Comparison of ENCODE assay signal across 32 cellular contexts in genomic region chr1:204925701-204926100, GRCh38. TPM values are rescaled to one million over a fixed set of nuclear protein-coding genes. Genes with fewer than 3 reads are reported as not detected.
"Had no signal": no experiment of that assay in that cellular context is flagged by ENCODE, and none has a peak within 500 bp of the region (broad histone marks: within the 10 kb centered on the region; RNA-seq: fewer than 3 reads in every experiment).

No MANE protein-coding gene starts in this region.

- H3K36me3 Mint-ChIP-seq: activated naive CD8-positive, alpha-beta T cell treated with anti-CD3 and anti-CD28 coated beads for 36 hours; stimulated activated memory B cell treated with anti-CD40 and anti-IgM and Interleukin-4, amounts not matched to agents 10 μg/mL and 1 μg/mL and 100 μg/mL, for 72 hours had no signal

- H3K27me3 ChIP-seq: adrenal gland, body of pancreas, colonic mucosa, pancreas, sigmoid colon, thyroid gland, upper lobe of right lung had no signal

- H3K9me3 ChIP-seq: adrenal gland, body of pancreas, colonic mucosa, heart right ventricle, lower lobe of right lung, mucosa of descending colon, pancreas, prostate gland, sigmoid colon, thyroid gland, upper lobe of right lung had no signal

- H3K4me3 Mint-ChIP-seq: activated CD4-positive, alpha-beta memory T cell treated with anti-CD3 and anti-CD28 coated beads, Interleukin-2, amount 10 ng/mL, durations not matched to agents 7 days and 5 days; activated CD4-positive, alpha-beta T cell treated with anti-CD3 and anti-CD28 coated beads, Interleukin-2, amount 10 ng/mL, durations not matched to agents 7 days and 5 days; activated naive CD4-positive, alpha-beta T cell treated with anti-CD3 and anti-CD28 coated beads for 36 hours; activated naive CD8-positive, alpha-beta T cell treated with anti-CD3 and anti-CD28 coated beads for 36 hours; effector memory CD8-positive, alpha-beta T cell; stimulated activated memory B cell treated with anti-CD40 and anti-IgM and Interleukin-4, amounts not matched to agents 10 μg/mL and 1 μg/mL and 100 μg/mL, for 72 hours; stimulated activated naive CD8-positive, alpha-beta T cell treated with anti-CD3 and anti-CD28 coated beads, Interleukin-15, amount 100 ng/mL, for 72 hours; T-helper 2 cell treated with Interferon-gamma antibody and Interleukin-4, amounts not matched to agents 5 μg/mL and 100 μg/mL, for 36 hours had no signal

- H3K4me3 ChIP-seq: adrenal gland, body of pancreas, colonic mucosa, heart right ventricle, lower lobe of right lung, mucosa of descending colon, pancreas, prostate gland, sigmoid colon, thyroid gland, upper lobe of right lung had no signal

- H3K27ac Mint-ChIP-seq: activated CD4-positive, alpha-beta memory T cell treated with anti-CD3 and anti-CD28 coated beads, Interleukin-2, amount 10 ng/mL, durations not matched to agents 7 days and 5 days; activated CD4-positive, alpha-beta T cell treated with anti-CD3 and anti-CD28 coated beads, Interleukin-2, amount 10 ng/mL, durations not matched to agents 7 days and 5 days; activated naive CD4-positive, alpha-beta T cell treated with anti-CD3 and anti-CD28 coated beads for 36 hours; activated naive CD8-positive, alpha-beta T cell treated with anti-CD3 and anti-CD28 coated beads for 36 hours; effector memory CD8-positive, alpha-beta T cell; stimulated activated memory B cell treated with anti-CD40 and anti-IgM and Interleukin-4, amounts not matched to agents 10 μg/mL and 1 μg/mL and 100 μg/mL, for 72 hours; stimulated activated naive CD8-positive, alpha-beta T cell treated with anti-CD3 and anti-CD28 coated beads, Interleukin-15, amount 100 ng/mL, for 72 hours; T-helper 2 cell treated with Interferon-gamma antibody and Interleukin-4, amounts not matched to agents 5 μg/mL and 100 μg/mL, for 36 hours had no signal

- DNase-seq: activated CD4-positive, alpha-beta memory T cell treated with anti-CD3 and anti-CD28 coated beads, Interleukin-2, amount 10 ng/mL, durations not matched to agents 7 days and 5 days; activated CD4-positive, alpha-beta T cell treated with anti-CD3 and anti-CD28 coated beads, Interleukin-2, amount 10 ng/mL, durations not matched to agents 7 days and 5 days; activated CD4-positive, CD25-positive, alpha-beta regulatory T cell treated with anti-CD3 and anti-CD28 coated beads, Interleukin-2, amount 50 U/mL, for 72 hours; activated effector memory CD4-positive, alpha-beta T cell treated with anti-CD3 and anti-CD28 coated beads, Interleukin-2, amount 50 U/mL, for 16 hours; activated naive CD4-positive, alpha-beta T cell treated with anti-CD3 and anti-CD28 coated beads for 36 hours; activated naive CD8-positive, alpha-beta T cell treated with anti-CD3 and anti-CD28 coated beads for 36 hours; activated T-cell treated with anti-CD3 and anti-CD28 coated beads for 4 hours; aorta; body of pancreas; cerebellar nuclear complex; colonic mucosa; effector memory CD8-positive, alpha-beta T cell; foreskin fibroblast; heart right ventricle; lower lobe of right lung; mesenchymal stem cell; mucosa of descending colon; pancreas; sigmoid colon; small intestine; stimulated activated CD4-positive, alpha-beta T cell treated with anti-CD3 and anti-CD28 coated beads, Interleukin-4, amount 100 ng/mL, for 24 hours; stimulated activated naive CD8-positive, alpha-beta T cell treated with anti-CD3 and anti-CD28 coated beads, Interleukin-15, amount 100 ng/mL, for 72 hours; substantia nigra; T-helper 1 cell; thyroid gland; upper lobe of right lung had no signal

- H3K4me1 ChIP-seq: colonic mucosa, lower lobe of right lung, pancreas, prostate gland, thyroid gland had no signal

- ATAC-seq: body of pancreas; effector memory CD8-positive, alpha-beta T cell; esophagus mucosa; lower lobe of right lung; mucosa of descending colon; pancreas; stimulated activated memory B cell treated with anti-CD40 and anti-IgM and Interleukin-4, amounts not matched to agents 10 μg/mL and 1 μg/mL and 100 μg/mL, for 72 hours; stimulated activated naive CD8-positive, alpha-beta T cell treated with anti-CD3 and anti-CD28 coated beads, Interleukin-15, amount 100 ng/mL, for 72 hours; upper lobe of right lung had no signal

- H3K27ac ChIP-seq: adrenal gland, body of pancreas, colonic mucosa, heart right ventricle, lower lobe of right lung, pancreas, prostate gland, sigmoid colon, thyroid gland, upper lobe of right lung had no signal

- FAIRE-seq: endothelial cell of umbilical vein, small intestine had no signal

- H3K4me1 Mint-ChIP-seq: activated CD4-positive, alpha-beta memory T cell treated with anti-CD3 and anti-CD28 coated beads, Interleukin-2, amount 10 ng/mL, durations not matched to agents 7 days and 5 days; activated CD4-positive, alpha-beta T cell treated with anti-CD3 and anti-CD28 coated beads, Interleukin-2, amount 10 ng/mL, durations not matched to agents 7 days and 5 days; activated naive CD8-positive, alpha-beta T cell treated with anti-CD3 and anti-CD28 coated beads for 36 hours; stimulated activated memory B cell treated with anti-CD40 and anti-IgM and Interleukin-4, amounts not matched to agents 10 μg/mL and 1 μg/mL and 100 μg/mL, for 72 hours; stimulated activated naive CD8-positive, alpha-beta T cell treated with anti-CD3 and anti-CD28 coated beads, Interleukin-15, amount 100 ng/mL, for 72 hours had no signal

- H3K9me3 Mint-ChIP-seq: activated CD4-positive, alpha-beta memory T cell treated with anti-CD3 and anti-CD28 coated beads, Interleukin-2, amount 10 ng/mL, durations not matched to agents 7 days and 5 days; activated CD4-positive, alpha-beta T cell treated with anti-CD3 and anti-CD28 coated beads, Interleukin-2, amount 10 ng/mL, durations not matched to agents 7 days and 5 days; activated naive CD4-positive, alpha-beta T cell treated with anti-CD3 and anti-CD28 coated beads for 36 hours; activated naive CD8-positive, alpha-beta T cell treated with anti-CD3 and anti-CD28 coated beads for 36 hours; effector memory CD8-positive, alpha-beta T cell; stimulated activated memory B cell treated with anti-CD40 and anti-IgM and Interleukin-4, amounts not matched to agents 10 μg/mL and 1 μg/mL and 100 μg/mL, for 72 hours; stimulated activated naive CD8-positive, alpha-beta T cell treated with anti-CD3 and anti-CD28 coated beads, Interleukin-15, amount 100 ng/mL, for 72 hours; T-helper 2 cell treated with Interferon-gamma antibody and Interleukin-4, amounts not matched to agents 5 μg/mL and 100 μg/mL, for 36 hours had no signal

- H3K36me3 ChIP-seq: adrenal gland, colonic mucosa, heart right ventricle, lower lobe of right lung, pancreas, prostate gland, sigmoid colon, thyroid gland, upper lobe of right lung had no signal

RNA-seq across cellular contexts. Expression of gene NFASC, which starts 55.0 kb away (rescaled TPM):
- total RNA-seq: endothelial cell of umbilical vein had no signal
- polyA plus RNA-seq: endothelial cell of umbilical vein had no signal
